9 cellular contexts compared by ENCODE assay signal in the genomic region with DNA sequence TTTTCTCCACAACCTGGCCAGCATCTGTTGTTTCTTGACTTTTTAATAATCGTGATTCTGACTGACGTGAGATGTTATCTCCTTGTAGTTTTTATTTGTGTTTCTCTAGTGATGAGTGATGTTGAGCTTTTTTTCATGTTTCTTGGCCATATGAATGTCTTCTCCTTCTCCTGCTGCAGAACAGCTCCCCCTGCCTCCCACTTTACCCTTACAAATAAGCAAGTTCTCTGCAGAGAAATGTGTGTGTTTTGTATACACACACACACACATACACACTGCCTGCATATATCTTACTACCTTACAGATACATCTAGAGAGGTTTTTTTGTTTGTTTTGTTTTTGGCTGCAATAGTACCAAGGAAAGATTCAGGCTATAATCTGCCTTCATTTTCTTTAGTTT.
A peak's percentile ranks its signal among the peaks of the same experiment; 100 is the strongest.
DNase-seq lines count a peak whose midpoint lies in the region; ATAC-seq and TF ChIP-seq lines count a peak whose summit lies in the region.
"Had no signal": no experiment of that assay in that cellular context is flagged by ENCODE, and none has a peak within 500 bp of the region (broad histone marks: within the 10 kb centered on the region; RNA-seq: fewer than 3 reads in every experiment).

No MANE protein-coding gene starts in this region.

- no peaks in the 10 kb centered on the region for H3K9me2 ChIP-seq in HCT116 (ENCODE audit: insufficient read depth)

- H3K36me3 ChIP-seq in HCT116 (ENCODE audit: control insufficient read depth in 1 of 2, insufficient read depth in 2 of 2, low read length in 2 of 2) = no peaks in the 10 kb centered on the region
- no peaks in the 10 kb centered on the region for H3K36me3 ChIP-seq in SK-N-MC (ENCODE audit: insufficient read depth, low read length)
- no peaks in the 10 kb centered on the region for H3K36me3 ChIP-seq in kidney epithelial cell (ENCODE audit: control insufficient read depth, insufficient read depth, low read length)
- H3K36me3 ChIP-seq in stomach = no peaks in the 10 kb centered on the region

- POLR2A ChIA-PET in HCT116 (lab: Charles Lee) = no interaction called here

- peak; percentile 61 for TF ChIP-seq RAD21 in HCT116 (IDR thresholded peaks at IDR 0.05; ENCODE audit: low read depth)

- H3K4me1 ChIP-seq in HCT116 (ENCODE audit: control insufficient read depth in 1 of 2, insufficient read depth in 2 of 2, low read length in 2 of 2) = no peaks in the 10 kb centered on the region
- H3K4me1 ChIP-seq in stomach = no peaks in the 10 kb centered on the region
- H3K4me1 ChIP-seq: body of pancreas had no signal

- peak; percentile 3 for DNase-seq in CMK (ENCODE audit: low read depth)
- DNase-seq in HCT116 (ENCODE audit: low read depth, low spot score) = peak; percentile 7
- peak; percentile 2 for DNase-seq in SK-N-MC (ENCODE audit: low read depth, low spot score)
- no peak for DNase-seq in kidney epithelial cell (ENCODE audit: low read depth)
- DNase-seq in stomach = no peak
- DNase-seq in DMS79 treated with DMSO at 0.1 percent for 48 hours (lab: John Stamatoyannopoulos, UW) = no peak
- DNase-seq: body of pancreas had no signal

- no peak overlapping the region for H3K4me2 ChIP-seq in HCT116 (ENCODE audit: low read length)

- ATAC-seq in HCT116 (peak; percentile 52; the same call in 1 of the 2 replicates), GM18858 (IDR thresholded peaks at IDR 0.05; ENCODE audit: unreplicated experiment) (no peak), GM19351 (IDR thresholded peaks at IDR 0.05; ENCODE audit: unreplicated experiment) (no peak)
- ATAC-seq: body of pancreas had no signal

- 30 to 52% (median 34%) methylated on average over 2 of the region's 2 CpGs for WGBS in stomach, 5 donors

- H3K9me3 ChIP-seq in HCT116 (ENCODE audit: control insufficient read depth in 1 of 2, insufficient read depth in 1 of 2, low read depth in 1 of 2, low read length in 2 of 2) = no peaks in the 10 kb centered on the region
- no peaks in the 10 kb centered on the region for H3K9me3 ChIP-seq in SK-N-MC (ENCODE audit: low read depth, low read length)
- H3K9me3 ChIP-seq in stomach = peaks cover 0 to 16% (median 8%) of the 10 kb centered on the region in 4 donors
- H3K9me3 ChIP-seq: body of pancreas had no signal

- no peaks in the 10 kb centered on the region for H3K79me2 ChIP-seq in HCT116 (ENCODE audit: insufficient read depth, low read length)

- H4K20me1 ChIP-seq in HCT116 (ENCODE audit: insufficient read depth) = no peaks in the 10 kb centered on the region

- H2AFZ ChIP-seq in HCT116 (ENCODE audit: low read depth, low read length, poor library complexity, severe bottlenecking) = no peak overlapping the region

- TF ChIP-seq CTCF in HCT116 (IDR thresholded peaks at IDR 0.05 in 2 of 3, conservative IDR thresholded peaks at IDR 0.05 in 1 of 3; ENCODE audit: borderline replicate concordance in 1 of 3, insufficient read depth in 1 of 3, low read depth in 2 of 3, low read length in 2 of 3) (peak; percentile 51 to 62 (median 55)), kidney epithelial cell (IDR thresholded peaks at IDR 0.05; ENCODE audit: insufficient read depth, low read length, poor library complexity, severe bottlenecking) (peak; percentile 21), stomach (IDR thresholded peaks at IDR 0.05) (peak in 1 of 7 experiments; percentile 17)

- RAD21 ChIA-PET in HCT116 (lab: Charles Lee; ENCODE audit: low non-redundant PET in 1 of 2, low total read pairs in 2 of 2, uncharacterized antibody in 2 of 2, unreplicated experiment in 2 of 2) = interaction anchor here in 1 of 2 experiments (0.5 kb wide), 1 partner anchor 124 kb away, joined by 3 read pairs; no protein-coding TSS in a partner anchor

- no peak for TF ChIP-seq POLR2A in HCT116 (IDR thresholded peaks at IDR 0.05; ENCODE audit: borderline replicate concordance, extremely low read depth, insufficient read depth, insufficient read length)
- no peak for TF ChIP-seq POLR2A in stomach (IDR thresholded peaks at IDR 0.05)

- CTCF ChIA-PET in HCT116 (lab: Charles Lee) = interaction anchor here (1.1 to 1.6 kb wide), 2 partner anchors 109 to 167 kb away, joined by 6 to 11 read pairs; no protein-coding TSS in a partner anchor

- H3K27ac ChIP-seq in HCT116 (ENCODE audit: low read depth, low read length) = no peak overlapping the region
- no peak overlapping the region for H3K27ac ChIP-seq in SK-N-MC
- H3K27ac ChIP-seq in stomach = no peak overlapping the region
- H3K27ac ChIP-seq: body of pancreas had no signal

- H3K9ac ChIP-seq in HCT116 (ENCODE audit: low read length) = no peak overlapping the region
- H3K9ac ChIP-seq in SK-N-MC (ENCODE audit: insufficient read length) = no peak overlapping the region

- intact Hi-C loops in HCT116 (cut with micrococcal nuclease) (loop anchor here (10.0 kb wide), 1 partner anchor 55 kb away; no protein-coding TSS in a partner anchor), stomach (cut with DNase I; ENCODE audit: low total_unique reads) (no loop called here)

- no peak for TF ChIP-seq EP300 in stomach (IDR thresholded peaks at IDR 0.05)

- H3K4me3 ChIP-seq in HCT116 (replicated peaks in 1 of 2; ENCODE audit: low read depth in 1 of 2, low read length in 2 of 2) (no peak overlapping the region), SK-N-MC (no peak overlapping the region), kidney epithelial cell (ENCODE audit: low read depth, low read length) (no peak overlapping the region), stomach (no peak overlapping the region)
- H3K4me3 ChIP-seq: body of pancreas had no signal

- H3K27me3 ChIP-seq in HCT116 (ENCODE audit: insufficient read depth, low read length) = peaks cover 14% of the 10 kb centered on the region; the same call in 1 of the 2 replicates
- no peaks in the 10 kb centered on the region for H3K27me3 ChIP-seq in kidney epithelial cell (ENCODE audit: control insufficient read depth, insufficient read depth, low read length)
- H3K27me3 ChIP-seq in stomach = no peaks in the 10 kb centered on the region
- H3K27me3 ChIP-seq: body of pancreas had no signal

- no TSS peak for BruUV-seq in HCT116 (replicated peaks; lab: Mats Ljungman, UMichigan)

TF ChIP-seq in HCT116, 20 proteins besides CTCF, POLR2A, EP300 and RAD21 (continues in another document):
- TF ChIP-seq CEBPB (IDR thresholded peaks at IDR 0.05; ENCODE audit: low read depth) (no peak), POLR2AphosphoS5 (IDR thresholded peaks at IDR 0.05; ENCODE audit: low read depth, low read length) (no peak), EZH2phosphoT487 (IDR thresholded peaks at IDR 0.05; ENCODE audit: borderline replicate concordance) (no peak), ZNF274 (IDR thresholded peaks at IDR 0.05; ENCODE audit: low read depth, low read length) (no peak), CBX3 (IDR thresholded peaks at IDR 0.05; ENCODE audit: low read depth) (no peak), REST (IDR thresholded peaks at IDR 0.05; ENCODE audit: low read depth) (no peak), FOSL1 (IDR thresholded peaks at IDR 0.05; ENCODE audit: low read depth) (no peak), JUND (IDR thresholded peaks at IDR 0.05) (no peak), EZH2 (IDR thresholded peaks at IDR 0.05) (no peak), YY1 (IDR thresholded peaks at IDR 0.05; ENCODE audit: extremely low read depth, insufficient replicate concordance, low read depth, low read length) (no peak), ATF3 (IDR thresholded peaks at IDR 0.05) (no peak), ELF1 (IDR thresholded peaks at IDR 0.05; ENCODE audit: borderline replicate concordance, low read depth) (no peak)
- TF ChIP-seq, protein P1, sequence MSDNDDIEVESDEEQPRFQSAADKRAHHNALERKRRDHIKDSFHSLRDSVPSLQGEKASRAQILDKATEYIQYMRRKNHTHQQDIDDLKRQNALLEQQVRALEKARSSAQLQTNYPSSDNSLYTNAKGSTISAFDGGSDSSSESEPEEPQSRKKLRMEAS (IDR thresholded peaks at IDR 0.05) = no peak

Comparison
In these comparisons a context has a peak if more than half of its experiments do, and no peak if none do; other contexts are left out.
1. DNase-seq: peak in CMK (single experiment), HCT116 (single experiment) and SK-N-MC (single experiment); none in kidney epithelial cell (single experiment), stomach (single experiment) and DMS79 treated with DMSO at 0.1 percent for 48 hours (single experiment).